Comparison of ENCODE assay signal across 24 cellular contexts in genomic region chr2:195368530-195369216, GRCh38.
DNase-seq lines count a peak whose midpoint lies in the region; FAIRE-seq and TF ChIP-seq lines count a peak whose summit lies in the region.
"Had no signal": no experiment of that assay in that cellular context is flagged by ENCODE, and none has a peak within 500 bp of the region (broad histone marks: within the 10 kb centered on the region; RNA-seq: fewer than 3 reads in every experiment).

No MANE protein-coding gene starts in this region.

- no peak overlapping the region for H2BK120ac ChIP-seq in mesenchymal stem cell (ENCODE audit: low read depth, low read length)

- H3K23ac ChIP-seq in mesenchymal stem cell (ENCODE audit: low read length in 2 of 2) = no peak overlapping the region

- no peak overlapping the region for H3K14ac ChIP-seq in mesenchymal stem cell (ENCODE audit: low read length in 2 of 2)

- 95% methylated on average over 4 of the region's 6 CpGs for WGBS in mesenchymal stem cell

- H3K9me3 ChIP-seq in MG63 (no peaks in the 10 kb centered on the region; the same call in 1 of the 2 replicates), adipocyte (ENCODE audit: control insufficient read depth, low read length) (no peaks in the 10 kb centered on the region), mesenchymal stem cell (ENCODE audit: control insufficient read depth, low read length) (no peaks in the 10 kb centered on the region), kidney (ENCODE audit: control insufficient read depth in 1 of 2, low read length in 2 of 2) (no peaks in the 10 kb centered on the region)
- H3K9me3 ChIP-seq: gastrocnemius medialis, SK-N-SH, thoracic aorta had no signal

- H3K27me3 ChIP-seq in MG63 (no peaks in the 10 kb centered on the region), adipocyte (replicated peaks; ENCODE audit: control insufficient read depth, insufficient read depth, low read length) (no peaks in the 10 kb centered on the region), mesenchymal stem cell (ENCODE audit: control insufficient read depth in 1 of 2, insufficient read depth in 1 of 2, low read length in 2 of 2) (no peaks in the 10 kb centered on the region)
- H3K27me3 ChIP-seq: gastrocnemius medialis had no signal

- H3K27ac ChIP-seq in mesenchymal stem cell (ENCODE audit: low read length, poor library complexity, severe bottlenecking) (no peak overlapping the region), kidney (ENCODE audit: low read depth in 2 of 2, low read length in 2 of 2) (no peak overlapping the region)
- H3K27ac ChIP-seq: C4-2B, gastrocnemius medialis, parathyroid adenoma, thoracic aorta had no signal

- no peak overlapping the region for H2BK5ac ChIP-seq in mesenchymal stem cell (ENCODE audit: low read depth, low read length, poor library complexity, severe bottlenecking)

- intact Hi-C loops in kidney (cut with DNase I) = no loop called here

- H3K4me1 ChIP-seq in adipocyte (ENCODE audit: control insufficient read depth, insufficient read depth, low read length) (peaks cover 17% of the 10 kb centered on the region), mesenchymal stem cell (ENCODE audit: control insufficient read depth, insufficient read depth, low read depth, low read length) (no peaks in the 10 kb centered on the region), kidney (ENCODE audit: control insufficient read depth in 1 of 2, insufficient read depth in 1 of 2, low read depth in 1 of 2, low read length in 2 of 2) (no peaks in the 10 kb centered on the region)
- H3K4me1 ChIP-seq: gastrocnemius medialis, parathyroid adenoma had no signal

- FAIRE-seq in kidney (lab: Jason Lieb, UNC) = no peak

- no peaks in the 10 kb centered on the region for H3K36me3 ChIP-seq in MG63
- H3K36me3 ChIP-seq in adipocyte (ENCODE audit: control insufficient read depth, insufficient read depth, low read length, severe bottlenecking) = no peaks in the 10 kb centered on the region
- H3K36me3 ChIP-seq in mesenchymal stem cell (ENCODE audit: control insufficient read depth in 1 of 2, insufficient read depth in 2 of 2, low read depth in 1 of 2, low read length in 2 of 2) = no peaks in the 10 kb centered on the region
- H3K36me3 ChIP-seq in kidney (ENCODE audit: control insufficient read depth in 1 of 2, insufficient read depth in 2 of 2, low read length in 2 of 2) = no peaks in the 10 kb centered on the region
- H3K36me3 ChIP-seq: gastrocnemius medialis, thoracic aorta had no signal

- H3K9ac ChIP-seq in adipocyte (ENCODE audit: low read length) = peak overlapping the region; percentile 18
- H3K9ac ChIP-seq in mesenchymal stem cell (ENCODE audit: low read length) = peak overlapping the region; percentile 29
- H3K9ac ChIP-seq in kidney (ENCODE audit: low read length in 2 of 2) = no peak overlapping the region
- H3K9ac ChIP-seq: parathyroid adenoma, SK-N-SH had no signal

- DNase-seq in GM12865 (ENCODE audit: low read depth) = no peak
- no peak for DNase-seq in MG63
- no peak for DNase-seq in adipocyte (ENCODE audit: low read depth)
- no peak for DNase-seq in mesenchymal stem cell
- no peak for DNase-seq in NOMO-1 treated with DMSO at 0.1 percent for 48 hours (lab: John Stamatoyannopoulos, UW; ENCODE audit: unreplicated experiment)
- no peak for DNase-seq in T1000 (lab: John Stamatoyannopoulos, UW)
- no peak for DNase-seq in kidney
- no peak for DNase-seq in NCI-H510A (lab: John Stamatoyannopoulos, UW)
- DNase-seq: activated CD4-positive, alpha-beta memory T cell treated with anti-CD3 and anti-CD28 coated beads for 36 hours; activated effector memory CD4-positive, alpha-beta T cell treated with anti-CD3 and anti-CD28 coated beads, Interleukin-2, amount 50 U/mL, for 16 hours; activated T-cell treated with anti-CD3 and anti-CD28 coated beads for 4 hours; gastrocnemius medialis; GOT3; hippocampal formation; NCI-H1092 treated with DMSO at 0.1 percent for 48 hours; NCI-H1930; nephron progenitor cell; right cardiac atrium; SK-N-SH; stimulated activated CD4-positive, alpha-beta T cell treated with anti-CD3 and anti-CD28 coated beads, Interleukin-4, amount 100 ng/mL, for 4 hours; stimulated activated naive CD4-positive, alpha-beta T cell treated with Interleukin-2 at 50 U/mL for 16 hours had no signal

- H2BK12ac ChIP-seq in mesenchymal stem cell (ENCODE audit: low read length in 2 of 2) = no peak overlapping the region

- no peak overlapping the region for H2BK15ac ChIP-seq in mesenchymal stem cell (ENCODE audit: low read depth, poor library complexity, severe bottlenecking)

- no peak overlapping the region for H2AFZ ChIP-seq in mesenchymal stem cell (ENCODE audit: low read depth, low read length)
- H2AFZ ChIP-seq: parathyroid adenoma had no signal

- no peak overlapping the region for H3K18ac ChIP-seq in mesenchymal stem cell (ENCODE audit: low read depth in 1 of 2, low read length in 2 of 2)

- H2AK5ac ChIP-seq in mesenchymal stem cell (ENCODE audit: low read length, severe bottlenecking) = no peak overlapping the region

- no peak overlapping the region for H4K91ac ChIP-seq in mesenchymal stem cell (ENCODE audit: low read length)

- H3K4ac ChIP-seq in mesenchymal stem cell (ENCODE audit: low read depth in 1 of 2, low read length in 2 of 2) = no peak overlapping the region

- no peaks in the 10 kb centered on the region for H3K79me1 ChIP-seq in mesenchymal stem cell (replicated peaks; ENCODE audit: low read length, poor library complexity, severe bottlenecking)

- no peak overlapping the region for H4K8ac ChIP-seq in mesenchymal stem cell (ENCODE audit: low read length)

- TF ChIP-seq CTCF in GM12865 (IDR thresholded peaks at IDR 0.05; ENCODE audit: insufficient read depth, low read depth, low read length, missing control alignments) = no peak
- TF ChIP-seq CTCF in kidney (IDR thresholded peaks at IDR 0.05; ENCODE audit: borderline replicate concordance, extremely low read depth, insufficient read depth) = no peak

- no peak overlapping the region for H3K4me2 ChIP-seq in mesenchymal stem cell (ENCODE audit: low read length, poor library complexity, severe bottlenecking)
- H3K4me2 ChIP-seq: SK-N-SH had no signal

- H3K4me3 ChIP-seq in GM12865 (ENCODE audit: low read depth, low read length) = peak overlapping the region; percentile 25; the same call in 1 of the 2 replicates
- 0 out of 2 replicates have a peak overlapping the region, but pooled peaks have one; percentile 8 for H3K4me3 ChIP-seq in MG63
- peak overlapping the region; percentile 68 for H3K4me3 ChIP-seq in adipocyte (ENCODE audit: low read length)
- peak overlapping the region in 1 of 2 experiments; percentile 52 for H3K4me3 ChIP-seq in mesenchymal stem cell (ENCODE audit: insufficient read depth in 1 of 2, low read depth in 1 of 2, low read length in 2 of 2)
- H3K4me3 ChIP-seq in kidney (ENCODE audit: low read length in 2 of 2) = no peak overlapping the region
- H3K4me3 ChIP-seq: gastrocnemius medialis, thoracic aorta had no signal

Comparison
In these comparisons a context has a peak if more than half of its experiments do, and no peak if none do; other contexts are left out.
1. H3K4me3 ChIP-seq: peak in GM12865 (single experiment), MG63 (single experiment) and adipocyte (single experiment); none in kidney (0 of 2).
2. H3K9ac ChIP-seq: peak in adipocyte (single experiment) and mesenchymal stem cell (single experiment); none in kidney (0 of 2).